22 cellular contexts compared by ENCODE assay signal in genomic region chr12:9345163-9345562, GRCh38.
"Had no signal": no experiment of that assay in that cellular context is flagged by ENCODE, and none has a peak within 500 bp of the region (broad histone marks: within the 10 kb centered on the region; RNA-seq: fewer than 3 reads in every experiment).

No MANE protein-coding gene starts in this region.

- H3K27me3 ChIP-seq: esophagus muscularis mucosa, gastrocnemius medialis, heart right ventricle, stomach, transverse colon had no signal

- H3K4me1 Mint-ChIP-seq: memory B cell had no signal

- H3K4me3 Mint-ChIP-seq: memory B cell, mesothelial cell of epicardium, nephron progenitor cell had no signal

- H3K9me3 Mint-ChIP-seq: memory B cell, mesothelial cell of epicardium, nephron progenitor cell had no signal

- H3K36me3 ChIP-seq: esophagus muscularis mucosa, gastrocnemius medialis, heart right ventricle, left ventricle myocardium inferior, lower lobe of right lung, stomach, thoracic aorta, transverse colon had no signal

- FAIRE-seq: kidney had no signal

- H3K4me1 ChIP-seq: gastrocnemius medialis, heart right ventricle, left ventricle myocardium inferior, lower lobe of right lung, stomach, transverse colon had no signal

- H3K9me3 ChIP-seq: esophagus muscularis mucosa, gastrocnemius medialis, heart right ventricle, left ventricle myocardium inferior, lower lobe of right lung, stomach, thoracic aorta, transverse colon had no signal

- H3K36me3 Mint-ChIP-seq: memory B cell, mesothelial cell of epicardium had no signal

- H3K27me3 Mint-ChIP-seq: memory B cell had no signal

- H3K27ac ChIP-seq: coronary artery, epithelial cell of prostate, esophagus muscularis mucosa, gastrocnemius medialis, heart right ventricle, left ventricle myocardium inferior, lower lobe of right lung, stomach, thoracic aorta, transverse colon had no signal

- H3K27ac Mint-ChIP-seq: memory B cell, mesothelial cell of epicardium, nephron progenitor cell had no signal

- ATAC-seq: gastrocnemius medialis, heart right ventricle, lower lobe of right lung had no signal

- DNase-seq: effector CD4-positive, alpha-beta T cell; gastrocnemius medialis; heart right ventricle; hypothalamus; kidney; left cardiac atrium; left ventricle myocardium inferior; lower lobe of right lung; nephron progenitor cell; posterior cingulate gyrus; stimulated activated CD4-positive, alpha-beta T cell treated with anti-CD3 and anti-CD28 coated beads, Interleukin-2, amount 100 ng/mL, for 24 hours; stimulated activated CD4-positive, alpha-beta T cell treated with anti-CD3 and anti-CD28 coated beads, Interleukin-4, amount 100 ng/mL, for 4 hours; stimulated activated naive CD4-positive, alpha-beta T cell; stomach; substantia nigra; transverse colon had no signal

- H3K4me3 ChIP-seq: coronary artery, esophagus muscularis mucosa, gastrocnemius medialis, heart right ventricle, left ventricle myocardium inferior, lower lobe of right lung, stomach, thoracic aorta, transverse colon had no signal
